In genomic region chr1:64539808-64540207, GRCh38 we compare ENCODE assay signal across 8 cellular contexts.
A peak's percentile ranks its signal among the peaks of the same experiment; 100 is the strongest.
DNase-seq lines count a peak whose midpoint lies in the region; ATAC-seq and TF ChIP-seq lines count a peak whose summit lies in the region.

No MANE protein-coding gene starts in this region.

- 41 to 48% methylated on average over 2 of the region's 2 CpGs for WGBS in lower leg skin, 2 donors

- TF ChIP-seq CTCF in lower leg skin (IDR thresholded peaks at IDR 0.05): no peak
- no peak for TF ChIP-seq CTCF in thoracic aorta (IDR thresholded peaks at IDR 0.05)

- H3K36me3 ChIP-seq in thoracic aorta: no peaks in the 10 kb centered on the region

- DNase-seq in NCI-H146 (lab: John Stamatoyannopoulos, UW) (peak; percentile 40), NCI-H146 treated with DMSO at 0.1 percent for 48 hours (lab: John Stamatoyannopoulos, UW; ENCODE audit: unreplicated experiment) (no peak), caudate nucleus (lab: John Stamatoyannopoulos, UW) (peak in 5 of 61 donors; percentile 1 to 25 (median 9)), lower leg skin (ENCODE audit: low spot score in 2 of 2) (peak; percentile 48 to 89), thoracic aorta (ENCODE audit: low spot score) (peak; percentile 45), T-helper 1 cell (no peak)
- DNase-seq in T-helper 2 cell treated with Interferon-gamma antibody and Interleukin-4, amounts not matched to agents 5 μg/mL and 100 μg/mL, for 36 hours (ENCODE audit: low spot score): no peak

- H3K9me3 ChIP-seq in thoracic aorta: no peaks in the 10 kb centered on the region

- H3K4me3 ChIP-seq in lower leg skin (ENCODE audit: low read depth, poor library complexity, severe bottlenecking): no peak overlapping the region
- H3K4me3 ChIP-seq in thoracic aorta: peak overlapping the region; percentile 35

- peaks cover 30% of the 10 kb centered on the region for H3K4me1 Mint-ChIP-seq in T-helper 2 cell treated with Interferon-gamma antibody and Interleukin-4, amounts not matched to agents 5 μg/mL and 100 μg/mL, for 36 hours (ENCODE audit: low read depth)

- H3K4me3 Mint-ChIP-seq in T-helper 2 cell treated with Interferon-gamma antibody and Interleukin-4, amounts not matched to agents 5 μg/mL and 100 μg/mL, for 36 hours: no peak overlapping the region

- peak overlapping the region; percentile 72 for H3K27ac ChIP-seq in caudate nucleus (ENCODE audit: low read depth, low read length)
- peak overlapping the region in 1 of 2 donors; percentile 17 for H3K27ac ChIP-seq in thoracic aorta

- no peaks in the 10 kb centered on the region for H3K27me3 ChIP-seq in thoracic aorta (replicated peaks; ENCODE audit: insufficient read depth)

- H3K4me1 ChIP-seq in thoracic aorta (ENCODE audit: control insufficient read depth in 1 of 2, low read depth in 2 of 2): peaks cover 8 to 34% of the 10 kb centered on the region in 2 donors

- H3K36me3 Mint-ChIP-seq in T-helper 2 cell treated with Interferon-gamma antibody and Interleukin-4, amounts not matched to agents 5 μg/mL and 100 μg/mL, for 36 hours (ENCODE audit: low read depth): no peaks in the 10 kb centered on the region

- H3K27me3 Mint-ChIP-seq in T-helper 2 cell treated with Interferon-gamma antibody and Interleukin-4, amounts not matched to agents 5 μg/mL and 100 μg/mL, for 36 hours (ENCODE audit: low read depth): no peaks in the 10 kb centered on the region

- no peaks in the 10 kb centered on the region for H3K9me3 Mint-ChIP-seq in T-helper 2 cell treated with Interferon-gamma antibody and Interleukin-4, amounts not matched to agents 5 μg/mL and 100 μg/mL, for 36 hours

- H3K27ac Mint-ChIP-seq in T-helper 2 cell treated with Interferon-gamma antibody and Interleukin-4, amounts not matched to agents 5 μg/mL and 100 μg/mL, for 36 hours: no peak overlapping the region

- intact Hi-C loops in lower leg skin (cut with DNase I; ENCODE audit: low total_unique reads): no loop called here

- no peak for ATAC-seq in thoracic aorta (ENCODE audit: insufficient number of reproducible peaks, low FRiP score, low read depth)
- ATAC-seq in GM18511 (IDR thresholded peaks at IDR 0.05; ENCODE audit: unreplicated experiment): no peak

- no peak for TF ChIP-seq POLR2A in lower leg skin (IDR thresholded peaks at IDR 0.05)

Comparison
In these comparisons a context has a peak if more than half of its experiments do, and no peak if none do; other contexts are left out.
1. DNase-seq: peak in NCI-H146 (single experiment), lower leg skin (2 of 2) and thoracic aorta (single experiment); none in NCI-H146 treated with DMSO at 0.1 percent for 48 hours (single experiment), T-helper 1 cell (0 of 5) and T-helper 2 cell treated with Interferon-gamma antibody and Interleukin-4, amounts not matched to agents 5 μg/mL and 100 μg/mL, for 36 hours (single experiment).